ENCODE assay signal across 33 cellular contexts in the genomic region with DNA sequence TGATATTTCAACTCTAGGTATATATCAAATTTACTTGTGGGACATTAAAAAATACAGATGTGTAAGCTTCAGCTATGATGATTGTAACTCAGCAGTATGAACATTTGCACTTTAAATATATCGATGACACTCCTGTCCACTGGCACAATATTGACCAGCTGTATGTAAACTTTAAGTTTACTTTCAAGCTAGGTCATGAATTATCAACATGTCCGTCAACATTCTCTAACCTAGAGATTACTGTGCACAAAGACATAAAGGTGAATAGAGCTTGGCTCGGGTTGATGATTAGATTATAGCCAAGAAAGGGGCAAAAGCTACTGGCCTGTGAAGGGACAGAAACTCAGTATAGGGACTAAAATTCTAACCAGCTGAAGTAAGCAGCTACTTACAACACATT.
"Had no signal": no experiment of that assay in that cellular context is flagged by ENCODE, and none has a peak within 500 bp of the region (broad histone marks: within the 10 kb centered on the region; RNA-seq: fewer than 3 reads in every experiment).

No MANE protein-coding gene starts in this region.

- H3K4me1 Mint-ChIP-seq: activated CD4-positive, alpha-beta T cell treated with anti-CD3 and anti-CD28 coated beads for 36 hours; activated CD4-positive, alpha-beta T cell treated with anti-CD3 and anti-CD28 coated beads, Interleukin-2, amount 10 ng/mL, durations not matched to agents 24 days and 14 days; activated CD8-positive, alpha-beta memory T cell treated with anti-CD3 and anti-CD28 coated beads, Interleukin-2, amount 10 ng/mL, durations not matched to agents 7 days and 5 days; activated naive CD4-positive, alpha-beta T cell treated with anti-CD3 and anti-CD28 coated beads, Interleukin-2, amount 50 U/mL, for 24 hours; activated naive CD8-positive, alpha-beta T cell treated with anti-CD3 and anti-CD28 coated beads for 36 hours; activated naive CD8-positive, alpha-beta T cell treated with anti-CD3 and anti-CD28 coated beads, Interleukin-2, amount 50 U/mL, for 24 hours had no signal

- H3K27me3 Mint-ChIP-seq: activated CD4-positive, alpha-beta memory T cell treated with anti-CD3 and anti-CD28 coated beads for 36 hours; activated CD4-positive, alpha-beta T cell treated with anti-CD3 and anti-CD28 coated beads for 36 hours; activated CD8-positive, alpha-beta memory T cell treated with anti-CD3 and anti-CD28 coated beads, Interleukin-2, amount 10 ng/mL, durations not matched to agents 7 days and 5 days; activated naive CD4-positive, alpha-beta T cell treated with anti-CD3 and anti-CD28 coated beads, Interleukin-2, amount 50 U/mL, for 24 hours; activated naive CD8-positive, alpha-beta T cell treated with anti-CD3 and anti-CD28 coated beads for 36 hours; activated naive CD8-positive, alpha-beta T cell treated with anti-CD3 and anti-CD28 coated beads, Interleukin-2, amount 50 U/mL, for 24 hours had no signal

- H3K4me1 ChIP-seq: adrenal gland, body of pancreas, esophagus squamous epithelium had no signal

- H3K36me3 ChIP-seq: adrenal gland had no signal

- H3K27me3 ChIP-seq: adrenal gland, body of pancreas, esophagus squamous epithelium, gastroesophageal sphincter, heart right ventricle had no signal

- H3K4me3 ChIP-seq: adrenal gland, body of pancreas, esophagus squamous epithelium, gastroesophageal sphincter, heart right ventricle had no signal

- H3K36me3 Mint-ChIP-seq: activated CD4-positive, alpha-beta memory T cell treated with anti-CD3 and anti-CD28 coated beads for 36 hours had no signal

- H3K9me3 Mint-ChIP-seq: activated CD4-positive, alpha-beta memory T cell treated with anti-CD3 and anti-CD28 coated beads for 36 hours; activated CD4-positive, alpha-beta T cell treated with anti-CD3 and anti-CD28 coated beads, Interleukin-2, amount 10 ng/mL, durations not matched to agents 24 days and 14 days; activated naive CD4-positive, alpha-beta T cell treated with anti-CD3 and anti-CD28 coated beads for 36 hours; activated naive CD4-positive, alpha-beta T cell treated with anti-CD3 and anti-CD28 coated beads, Interleukin-2, amount 50 U/mL, for 24 hours; activated T-helper 1 cell treated with anti-CD3 and anti-CD28 coated beads, Interleukin-12 subunit alpha, Interleukin-12 subunit beta, Interleukin-2, Interleukin-4 antibody, amounts not matched to agents 30 ng/mL and 10 ng/mL and 1 ng/mL, durations not matched to agents 14 hours and 24 hours and 36 hours; activated T-helper 2 cell treated with anti-CD3 and anti-CD28 coated beads, Interferon-gamma antibody, Interleukin-2, Interleukin-4, amounts not matched to agents 10 μg/mL and 5 μg/mL and 100 μg/mL, durations not matched to agents 14 hours and 24 hours and 36 hours had no signal

- H3K4me3 Mint-ChIP-seq: activated CD4-positive, alpha-beta memory T cell treated with anti-CD3 and anti-CD28 coated beads for 36 hours; activated CD4-positive, alpha-beta T cell treated with anti-CD3 and anti-CD28 coated beads for 36 hours; activated CD4-positive, alpha-beta T cell treated with anti-CD3 and anti-CD28 coated beads, Interleukin-2, amount 10 ng/mL, durations not matched to agents 24 days and 14 days; activated CD8-positive, alpha-beta memory T cell treated with anti-CD3 and anti-CD28 coated beads, Interleukin-2, amount 10 ng/mL, durations not matched to agents 7 days and 5 days; activated CD8-positive, alpha-beta T cell treated with anti-CD3 and anti-CD28 coated beads, Interleukin-2, amount 10 ng/mL, durations not matched to agents 7 days and 5 days; activated naive CD4-positive, alpha-beta T cell treated with anti-CD3 and anti-CD28 coated beads for 36 hours; activated naive CD4-positive, alpha-beta T cell treated with anti-CD3 and anti-CD28 coated beads, Interleukin-2, amount 50 U/mL, for 24 hours; activated naive CD8-positive, alpha-beta T cell treated with anti-CD3 and anti-CD28 coated beads for 36 hours; activated naive CD8-positive, alpha-beta T cell treated with anti-CD3 and anti-CD28 coated beads, Interleukin-2, amount 50 U/mL, for 24 hours; activated T-helper 1 cell treated with anti-CD3 and anti-CD28 coated beads, Interleukin-12 subunit alpha, Interleukin-12 subunit beta, Interleukin-2, Interleukin-4 antibody, amounts not matched to agents 30 ng/mL and 10 ng/mL and 1 ng/mL, durations not matched to agents 14 hours and 24 hours and 36 hours had no signal

- FAIRE-seq: colon, endometrium, endothelial cell of umbilical vein had no signal

- H3K27ac Mint-ChIP-seq: activated CD4-positive, alpha-beta memory T cell treated with anti-CD3 and anti-CD28 coated beads for 36 hours; activated CD4-positive, alpha-beta T cell treated with anti-CD3 and anti-CD28 coated beads for 36 hours; activated CD4-positive, alpha-beta T cell treated with anti-CD3 and anti-CD28 coated beads, Interleukin-2, amount 10 ng/mL, durations not matched to agents 24 days and 14 days; activated CD8-positive, alpha-beta memory T cell treated with anti-CD3 and anti-CD28 coated beads, Interleukin-2, amount 10 ng/mL, durations not matched to agents 7 days and 5 days; activated CD8-positive, alpha-beta T cell treated with anti-CD3 and anti-CD28 coated beads, Interleukin-2, amount 10 ng/mL, durations not matched to agents 7 days and 5 days; activated naive CD4-positive, alpha-beta T cell treated with anti-CD3 and anti-CD28 coated beads for 36 hours; activated naive CD4-positive, alpha-beta T cell treated with anti-CD3 and anti-CD28 coated beads, Interleukin-2, amount 50 U/mL, for 24 hours; activated naive CD8-positive, alpha-beta T cell treated with anti-CD3 and anti-CD28 coated beads for 36 hours; activated naive CD8-positive, alpha-beta T cell treated with anti-CD3 and anti-CD28 coated beads, Interleukin-2, amount 50 U/mL, for 24 hours; activated T-helper 1 cell treated with anti-CD3 and anti-CD28 coated beads, Interleukin-12 subunit alpha, Interleukin-12 subunit beta, Interleukin-2, Interleukin-4 antibody, amounts not matched to agents 30 ng/mL and 10 ng/mL and 1 ng/mL, durations not matched to agents 14 hours and 24 hours and 36 hours; activated T-helper 2 cell treated with anti-CD3 and anti-CD28 coated beads, Interferon-gamma antibody, Interleukin-2, Interleukin-4, amounts not matched to agents 10 μg/mL and 5 μg/mL and 100 μg/mL, durations not matched to agents 14 hours and 24 hours and 36 hours had no signal

- ATAC-seq: activated CD4-positive, alpha-beta T cell treated with anti-CD3 and anti-CD28 coated beads for 36 hours; activated CD8-positive, alpha-beta memory T cell treated with anti-CD3 and anti-CD28 coated beads, Interleukin-2, amount 10 ng/mL, durations not matched to agents 7 days and 5 days; activated CD8-positive, alpha-beta T cell treated with anti-CD3 and anti-CD28 coated beads, Interleukin-2, amount 10 ng/mL, durations not matched to agents 7 days and 5 days; activated naive CD8-positive, alpha-beta T cell treated with anti-CD3 and anti-CD28 coated beads, Interleukin-2, amount 50 U/mL, for 24 hours; body of pancreas; gastroesophageal sphincter; heart right ventricle had no signal

- DNase-seq: activated CD4-positive, alpha-beta memory T cell treated with anti-CD3 and anti-CD28 coated beads for 36 hours; activated CD4-positive, alpha-beta T cell treated with anti-CD3 and anti-CD28 coated beads for 36 hours; activated CD4-positive, alpha-beta T cell treated with anti-CD3 and anti-CD28 coated beads, Interleukin-2, amount 10 ng/mL, durations not matched to agents 24 days and 14 days; activated CD4-positive, CD25-positive, alpha-beta regulatory T cell; activated CD4-positive, CD25-positive, alpha-beta regulatory T cell treated with anti-CD3 and anti-CD28 coated beads, Interleukin-2, amount 50 U/mL, for 72 hours; activated CD8-positive, alpha-beta memory T cell treated with anti-CD3 and anti-CD28 coated beads, Interleukin-2, amount 10 ng/mL, durations not matched to agents 7 days and 5 days; activated CD8-positive, alpha-beta memory T cell treated with anti-CD3 and anti-CD28 coated beads, Interleukin-2, amount 50 U/mL, for 4 hours; activated CD8-positive, alpha-beta T cell treated with anti-CD3 and anti-CD28 coated beads, Interleukin-2, amount 10 ng/mL, durations not matched to agents 7 days and 5 days; activated effector memory CD4-positive, alpha-beta T cell treated with anti-CD3 and anti-CD28 coated beads, Interleukin-2, amount 50 U/mL, for 16 hours; activated naive CD4-positive, alpha-beta T cell treated with anti-CD3 and anti-CD28 coated beads for 36 hours; activated naive CD8-positive, alpha-beta T cell treated with anti-CD3 and anti-CD28 coated beads for 36 hours; activated naive CD8-positive, alpha-beta T cell treated with anti-CD3 and anti-CD28 coated beads, Interleukin-2, amount 50 U/mL, for 24 hours; activated T-cell treated with anti-CD3 and anti-CD28 coated beads, Interleukin-2, amount 50 U/mL, for 1 hour; activated T-cell treated with anti-CD3 and anti-CD28 coated beads, Interleukin-2, amount 50 U/mL, for 48 hours; adrenal gland; amygdala; aorta; body of pancreas; caudate nucleus; cortex of kidney; effector CD8-positive, alpha-beta T cell; esophagus squamous epithelium; foreskin melanocyte; heart right ventricle; T-helper 2 cell had no signal

- H3K9me3 ChIP-seq: body of pancreas, esophagus squamous epithelium, gastroesophageal sphincter had no signal

- H3K27ac ChIP-seq: adrenal gland, body of pancreas, epithelial cell of prostate, esophagus squamous epithelium, gastroesophageal sphincter, heart right ventricle had no signal
